In the genomic region with DNA sequence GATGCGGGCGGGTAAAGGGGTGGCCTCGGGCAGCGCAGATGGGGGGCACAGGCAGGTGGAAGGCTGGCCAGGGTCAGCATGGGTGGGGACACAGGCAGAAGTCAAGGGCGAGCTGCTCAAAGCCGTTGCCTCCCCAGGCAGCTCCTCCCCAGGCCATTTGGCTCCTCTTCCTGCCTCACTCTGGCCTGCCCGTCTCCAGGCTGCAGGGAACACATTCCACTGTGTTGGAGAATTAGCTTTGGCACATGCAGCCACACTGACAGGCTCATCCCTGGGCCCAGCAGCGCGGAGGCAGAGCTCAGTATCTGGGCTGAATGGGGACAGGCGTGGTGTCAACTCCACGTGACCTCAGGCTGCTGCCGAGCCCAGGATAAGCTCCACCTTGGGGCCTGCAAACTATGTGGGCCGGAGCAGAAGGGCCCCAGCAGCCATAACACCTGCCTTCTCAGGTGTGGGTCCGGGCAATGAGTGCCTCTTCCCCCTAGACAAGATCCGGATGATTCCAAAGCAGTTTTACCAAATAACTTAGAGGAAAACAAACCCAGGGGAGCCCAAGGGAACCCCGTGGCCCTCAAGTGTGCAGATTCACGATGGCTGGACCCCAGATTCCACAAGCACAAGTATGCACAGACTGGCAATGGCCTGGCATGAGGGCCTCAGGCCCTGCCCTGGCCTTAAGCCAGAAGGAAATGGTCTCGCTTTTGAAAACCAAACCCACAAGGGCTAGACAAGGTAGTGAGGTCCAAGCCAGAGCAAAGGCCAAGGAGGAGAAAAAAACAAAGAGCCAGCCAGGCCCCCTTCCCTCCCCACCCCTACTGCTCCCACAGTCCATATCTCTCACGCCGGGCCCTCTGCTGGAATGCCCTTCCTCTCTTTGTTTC, we compare ENCODE assay signal across 1 cellular context.
TF ChIP-seq lines count a peak whose summit lies in the region.

No MANE protein-coding gene starts in this region.

TF ChIP-seq in K562, 482 proteins besides CTCF, POLR2A, EP300 and RAD21 (continues in another document):
- no peak for TF ChIP-seq DIDO1 (tag; IDR thresholded peaks at IDR 0.05; ENCODE audit: low read depth)
- peak; percentile 81 for TF ChIP-seq L3MBTL2 (IDR thresholded peaks at IDR 0.05)
- no peak for TF ChIP-seq CBFB (CRISPR knock-in tag; IDR thresholded peaks at IDR 0.05)
- peak; percentile 32; the same call in 1 of the 2 replicates for TF ChIP-seq ZNF263 (CRISPR knock-in tag; IDR thresholded peaks at IDR 0.05; ENCODE audit: borderline replicate concordance)
- no peak for TF ChIP-seq FOXJ3 (CRISPR knock-in tag; IDR thresholded peaks at IDR 0.05)
- TF ChIP-seq PTBP1 (IDR thresholded peaks at IDR 0.05; ENCODE audit: low read depth, low read length) = no peak
- TF ChIP-seq, protein P1, sequence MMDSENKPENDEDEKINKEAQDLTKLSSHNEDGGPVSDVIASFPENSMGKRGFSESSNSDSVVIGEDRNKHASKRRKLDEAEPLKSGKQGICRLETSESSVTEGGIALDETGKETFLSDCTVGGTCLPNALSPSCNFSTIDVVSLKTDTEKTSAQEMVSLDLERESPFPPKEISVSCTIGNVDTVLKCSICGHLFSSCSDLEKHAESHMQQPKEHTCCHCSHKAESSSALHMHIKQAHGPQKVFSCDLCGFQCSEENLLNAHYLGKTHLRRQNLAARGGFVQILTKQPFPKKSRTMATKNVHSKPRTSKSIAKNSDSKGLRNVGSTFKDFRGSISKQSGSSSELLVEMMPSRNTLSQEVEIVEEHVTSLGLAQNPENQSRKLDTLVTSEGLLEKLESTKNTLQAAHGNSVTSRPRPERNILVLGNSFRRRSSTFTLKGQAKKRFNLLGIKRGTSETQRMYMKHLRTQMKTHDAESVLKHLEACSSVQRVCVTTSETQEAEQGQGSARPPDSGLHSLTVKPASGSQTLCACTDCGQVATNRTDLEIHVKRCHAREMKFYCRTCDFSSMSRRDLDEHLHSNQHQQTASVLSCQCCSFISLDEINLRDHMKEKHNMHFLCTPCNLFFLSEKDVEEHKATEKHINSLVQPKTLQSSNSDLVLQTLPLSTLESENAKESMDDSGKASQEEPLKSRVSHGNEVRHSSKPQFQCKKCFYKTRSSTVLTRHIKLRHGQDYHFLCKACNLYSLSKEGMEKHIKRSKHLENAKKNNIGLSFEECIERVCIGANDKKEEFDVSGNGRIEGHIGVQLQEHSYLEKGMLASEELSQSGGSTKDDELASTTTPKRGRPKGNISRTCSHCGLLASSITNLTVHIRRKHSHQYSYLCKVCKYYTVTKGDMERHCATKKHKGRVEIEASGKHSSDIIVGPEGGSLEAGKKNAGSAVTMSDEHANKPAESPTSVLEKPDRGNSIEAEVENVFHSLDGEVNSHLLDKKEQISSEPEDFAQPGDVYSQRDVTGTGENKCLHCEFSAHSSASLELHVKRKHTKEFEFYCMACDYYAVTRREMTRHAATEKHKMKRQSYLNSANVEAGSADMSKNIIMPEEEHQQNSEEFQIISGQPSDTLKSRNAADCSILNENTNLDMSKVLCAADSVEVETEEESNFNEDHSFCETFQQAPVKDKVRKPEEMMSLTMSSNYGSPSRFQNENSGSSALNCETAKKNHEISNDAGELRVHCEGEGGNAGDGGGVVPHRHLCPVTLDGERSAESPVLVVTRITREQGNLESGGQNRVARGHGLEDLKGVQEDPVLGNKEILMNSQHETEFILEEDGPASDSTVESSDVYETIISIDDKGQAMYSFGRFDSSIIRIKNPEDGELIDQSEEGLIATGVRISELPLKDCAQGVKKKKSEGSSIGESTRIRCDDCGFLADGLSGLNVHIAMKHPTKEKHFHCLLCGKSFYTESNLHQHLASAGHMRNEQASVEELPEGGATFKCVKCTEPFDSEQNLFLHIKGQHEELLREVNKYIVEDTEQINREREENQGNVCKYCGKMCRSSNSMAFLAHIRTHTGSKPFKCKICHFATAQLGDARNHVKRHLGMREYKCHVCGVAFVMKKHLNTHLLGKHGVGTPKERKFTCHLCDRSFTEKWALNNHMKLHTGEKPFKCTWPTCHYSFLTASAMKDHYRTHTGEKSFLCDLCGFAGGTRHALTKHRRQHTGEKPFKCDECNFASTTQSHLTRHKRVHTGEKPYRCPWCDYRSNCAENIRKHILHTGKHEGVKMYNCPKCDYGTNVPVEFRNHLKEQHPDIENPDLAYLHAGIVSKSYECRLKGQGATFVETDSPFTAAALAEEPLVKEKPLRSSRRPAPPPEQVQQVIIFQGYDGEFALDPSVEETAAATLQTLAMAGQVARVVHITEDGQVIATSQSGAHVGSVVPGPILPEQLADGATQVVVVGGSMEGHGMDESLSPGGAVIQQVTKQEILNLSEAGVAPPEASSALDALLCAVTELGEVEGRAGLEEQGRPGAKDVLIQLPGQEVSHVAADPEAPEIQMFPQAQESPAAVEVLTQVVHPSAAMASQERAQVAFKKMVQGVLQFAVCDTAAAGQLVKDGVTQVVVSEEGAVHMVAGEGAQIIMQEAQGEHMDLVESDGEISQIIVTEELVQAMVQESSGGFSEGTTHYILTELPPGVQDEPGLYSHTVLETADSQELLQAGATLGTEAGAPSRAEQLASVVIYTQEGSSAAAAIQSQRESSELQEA (IDR thresholded peaks at IDR 0.05; ENCODE audit: low read depth) = no peak
- no peak for TF ChIP-seq ESRRA (IDR thresholded peaks at IDR 0.05; ENCODE audit: borderline replicate concordance, low read depth)
- TF ChIP-seq ATF1 (CRISPR knock-in tag; IDR thresholded peaks at IDR 0.05) = no peak
- peak; percentile 14; the same call in 1 of the 2 replicates for TF ChIP-seq ATF1 (tag; IDR thresholded peaks at IDR 0.05)
- TF ChIP-seq DEAF1 (CRISPR knock-in tag; IDR thresholded peaks at IDR 0.05) = no peak
- no peak for TF ChIP-seq RFX7 (CRISPR knock-in tag; IDR thresholded peaks at IDR 0.05)
- no peak for TF ChIP-seq NEUROD1 (IDR thresholded peaks at IDR 0.05; ENCODE audit: borderline replicate concordance, low read depth, low read length, partially characterized antibody)
- TF ChIP-seq HDAC1 (IDR thresholded peaks at IDR 0.05) = peak in 1 of 2 experiments; percentile 59; a peak in 1 of 4 replicates
- no peak for TF ChIP-seq ZMIZ1 (IDR thresholded peaks at IDR 0.05; ENCODE audit: low read depth in 2 of 2, low read length in 2 of 2)
- TF ChIP-seq TBL1XR1 (IDR thresholded peaks at IDR 0.05; ENCODE audit: low read length in 2 of 2) = no peak
- no peak for TF ChIP-seq RBM34 (IDR thresholded peaks at IDR 0.05; ENCODE audit: borderline replicate concordance, insufficient read depth, low read length)
- TF ChIP-seq ZNF764 (CRISPR knock-in tag; IDR thresholded peaks at IDR 0.05; ENCODE audit: low read depth) = no peak
- peak; percentile 58 to 72 for TF ChIP-seq E2F6 (IDR thresholded peaks at IDR 0.05; ENCODE audit: borderline replicate concordance in 1 of 2, extremely low read depth in 1 of 2, insufficient read depth in 1 of 2, insufficient read length in 1 of 2, low read depth in 1 of 2, low read length in 1 of 2, poor library complexity in 1 of 2, severe bottlenecking in 1 of 2)
- TF ChIP-seq HLTF (IDR thresholded peaks at IDR 0.05) = no peak
- 0 out of 2 replicates have a peak, but pooled peaks have one; percentile 13 for TF ChIP-seq MECOM (CRISPR knock-in tag; IDR thresholded peaks at IDR 0.05)
- TF ChIP-seq, protein P2, sequence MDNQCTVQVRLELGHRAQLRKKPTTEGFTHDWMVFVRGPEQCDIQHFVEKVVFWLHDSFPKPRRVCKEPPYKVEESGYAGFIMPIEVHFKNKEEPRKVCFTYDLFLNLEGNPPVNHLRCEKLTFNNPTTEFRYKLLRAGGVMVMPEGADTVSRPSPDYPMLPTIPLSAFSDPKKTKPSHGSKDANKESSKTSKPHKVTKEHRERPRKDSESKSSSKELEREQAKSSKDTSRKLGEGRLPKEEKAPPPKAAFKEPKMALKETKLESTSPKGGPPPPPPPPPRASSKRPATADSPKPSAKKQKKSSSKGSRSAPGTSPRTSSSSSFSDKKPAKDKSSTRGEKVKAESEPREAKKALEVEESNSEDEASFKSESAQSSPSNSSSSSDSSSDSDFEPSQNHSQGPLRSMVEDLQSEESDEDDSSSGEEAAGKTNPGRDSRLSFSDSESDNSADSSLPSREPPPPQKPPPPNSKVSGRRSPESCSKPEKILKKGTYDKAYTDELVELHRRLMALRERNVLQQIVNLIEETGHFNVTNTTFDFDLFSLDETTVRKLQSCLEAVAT (IDR thresholded peaks at IDR 0.05) = no peak
- TF ChIP-seq, protein P3, sequence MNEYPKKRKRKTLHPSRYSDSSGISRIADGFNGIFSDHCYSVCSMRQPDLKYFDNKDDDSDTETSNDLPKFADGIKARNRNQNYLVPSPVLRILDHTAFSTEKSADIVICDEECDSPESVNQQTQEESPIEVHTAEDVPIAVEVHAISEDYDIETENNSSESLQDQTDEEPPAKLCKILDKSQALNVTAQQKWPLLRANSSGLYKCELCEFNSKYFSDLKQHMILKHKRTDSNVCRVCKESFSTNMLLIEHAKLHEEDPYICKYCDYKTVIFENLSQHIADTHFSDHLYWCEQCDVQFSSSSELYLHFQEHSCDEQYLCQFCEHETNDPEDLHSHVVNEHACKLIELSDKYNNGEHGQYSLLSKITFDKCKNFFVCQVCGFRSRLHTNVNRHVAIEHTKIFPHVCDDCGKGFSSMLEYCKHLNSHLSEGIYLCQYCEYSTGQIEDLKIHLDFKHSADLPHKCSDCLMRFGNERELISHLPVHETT (CRISPR knock-in tag; conservative IDR thresholded peaks at IDR 0.05 in 1 of 2, IDR thresholded peaks at IDR 0.05 in 1 of 2) = peak in 1 of 2 experiments; percentile 42; a peak in 1 of 4 replicates
- TF ChIP-seq CTCFL (IDR thresholded peaks at IDR 0.05; ENCODE audit: borderline replicate concordance, insufficient read depth, low read depth, low read length, poor library complexity, severe bottlenecking) = no peak
- 0 out of 2 replicates have a peak, but pooled peaks have one; percentile 17 for TF ChIP-seq ZNF384 (IDR thresholded peaks at IDR 0.05; ENCODE audit: low read depth, low read length)
- no peak for TF ChIP-seq BRD4 (IDR thresholded peaks at IDR 0.05)
- 0 out of 2 replicates have a peak, but pooled peaks have one; percentile 46 for TF ChIP-seq NR1H2 (CRISPR knock-in tag; IDR thresholded peaks at IDR 0.05)
- no peak for TF ChIP-seq EGR1 (conservative IDR thresholded peaks at IDR 0.05)
- 0 out of 2 replicates have a peak, but pooled peaks have one; percentile 9 for TF ChIP-seq ZNF165 (CRISPR knock-in tag; IDR thresholded peaks at IDR 0.05; ENCODE audit: borderline replicate concordance)
- TF ChIP-seq HSF4 (CRISPR knock-in tag; IDR thresholded peaks at IDR 0.05; ENCODE audit: borderline replicate concordance) = peak; percentile 70; the same call in 1 of the 2 replicates
- TF ChIP-seq NR4A1 (CRISPR knock-in tag; IDR thresholded peaks at IDR 0.05) = no peak
- peak; percentile 44; the same call in 1 of the 2 replicates for TF ChIP-seq NR4A1 (tag; IDR thresholded peaks at IDR 0.05)
- TF ChIP-seq, protein P4, sequence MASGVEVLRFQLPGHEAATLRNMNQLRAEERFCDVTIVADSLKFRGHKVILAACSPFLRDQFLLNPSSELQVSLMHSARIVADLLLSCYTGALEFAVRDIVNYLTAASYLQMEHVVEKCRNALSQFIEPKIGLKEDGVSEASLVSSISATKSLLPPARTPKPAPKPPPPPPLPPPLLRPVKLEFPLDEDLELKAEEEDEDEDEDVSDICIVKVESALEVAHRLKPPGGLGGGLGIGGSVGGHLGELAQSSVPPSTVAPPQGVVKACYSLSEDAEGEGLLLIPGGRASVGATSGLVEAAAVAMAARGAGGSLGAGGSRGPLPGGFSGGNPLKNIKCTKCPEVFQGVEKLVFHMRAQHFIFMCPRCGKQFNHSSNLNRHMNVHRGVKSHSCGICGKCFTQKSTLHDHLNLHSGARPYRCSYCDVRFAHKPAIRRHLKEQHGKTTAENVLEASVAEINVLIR (CRISPR knock-in tag; IDR thresholded peaks at IDR 0.05) = no peak
